In genomic region chr2:240810621-240811020, GRCh38 we compare ENCODE assay signal across 17 cellular contexts. TPM values are rescaled to one million over a fixed set of nuclear protein-coding genes. Genes with fewer than 3 reads are reported as not detected.
DNase-seq lines count a peak whose midpoint lies in the region; ATAC-seq and TF ChIP-seq lines count a peak whose summit lies in the region.
"Had no signal": no experiment of that assay in that cellular context is flagged by ENCODE, and none has a peak within 500 bp of the region (broad histone marks: within the 10 kb centered on the region; RNA-seq: fewer than 3 reads in every experiment).

No MANE protein-coding gene starts in this region.

- peaks cover 2% of the 10 kb centered on the region for H3K27me3 Mint-ChIP-seq in activated T-cell treated with anti-CD3 and anti-CD28 coated beads, Interleukin-2, amount 50 U/mL, for 24 hours
- H3K27me3 Mint-ChIP-seq in activated T-cell treated with anti-CD3 and anti-CD28 coated beads, Interleukin-2, amount 50 U/mL, for 4 hours (ENCODE audit: low read depth): peaks cover 7% of the 10 kb centered on the region

- H3K36me3 Mint-ChIP-seq in activated T-cell treated with anti-CD3 and anti-CD28 coated beads, Interleukin-2, amount 50 U/mL, for 24 hours (ENCODE audit: low read depth): no peaks in the 10 kb centered on the region
- no peaks in the 10 kb centered on the region for H3K36me3 Mint-ChIP-seq in activated T-cell treated with anti-CD3 and anti-CD28 coated beads, Interleukin-2, amount 50 U/mL, for 4 hours (ENCODE audit: insufficient read depth)
- H3K36me3 Mint-ChIP-seq: CD8-positive, alpha-beta T cell had no signal

- no peaks in the 10 kb centered on the region for H3K9me3 Mint-ChIP-seq in activated T-cell treated with anti-CD3 and anti-CD28 coated beads, Interleukin-2, amount 50 U/mL, for 24 hours
- H3K9me3 Mint-ChIP-seq in activated T-cell treated with anti-CD3 and anti-CD28 coated beads, Interleukin-2, amount 50 U/mL, for 4 hours: peaks cover 15% of the 10 kb centered on the region

- peak; percentile 17 for DNase-seq in activated T-cell treated with anti-CD3 and anti-CD28 coated beads, Interleukin-2, amount 50 U/mL, for 24 hours
- DNase-seq in activated T-cell treated with anti-CD3 and anti-CD28 coated beads, Interleukin-2, amount 50 U/mL, for 4 hours: no peak
- peak; percentile 39 for DNase-seq in H7
- peak; percentile 24 for DNase-seq in lower lobe of right lung
- peak; percentile 16 for DNase-seq in stimulated activated CD8-positive, alpha-beta memory T cell treated with anti-CD3 and anti-CD28 coated beads, Interleukin-4, amount 100 ng/mL, for 48 hours
- DNase-seq in stimulated activated CD4-positive, alpha-beta T cell treated with anti-CD3 and anti-CD28 coated beads, Interleukin-15, amount 100 ng/mL, for 24 hours: no peak
- DNase-seq in pons (ENCODE audit: low spot score): no peak
- DNase-seq: DMS79, GM23248, NCI-H187 treated with DMSO at 0.1 percent for 48 hours, NCI-H748 treated with DMSO at 0.1 percent for 48 hours had no signal

- H3K4me1 Mint-ChIP-seq in activated T-cell treated with anti-CD3 and anti-CD28 coated beads, Interleukin-2, amount 50 U/mL, for 24 hours (ENCODE audit: low read depth): no peaks in the 10 kb centered on the region
- H3K4me1 Mint-ChIP-seq in activated T-cell treated with anti-CD3 and anti-CD28 coated beads, Interleukin-2, amount 50 U/mL, for 4 hours (ENCODE audit: low read depth): no peaks in the 10 kb centered on the region

- H3K4me3 Mint-ChIP-seq in activated T-cell treated with anti-CD3 and anti-CD28 coated beads, Interleukin-2, amount 50 U/mL, for 24 hours: no peak overlapping the region
- no peak overlapping the region for H3K4me3 Mint-ChIP-seq in activated T-cell treated with anti-CD3 and anti-CD28 coated beads, Interleukin-2, amount 50 U/mL, for 4 hours
- H3K4me3 Mint-ChIP-seq: CD8-positive, alpha-beta T cell had no signal

- H3K27me3 ChIP-seq in H7 (ENCODE audit: control insufficient read depth, insufficient read depth, low read length): no peaks in the 10 kb centered on the region
- H3K27me3 ChIP-seq in lower lobe of right lung (ENCODE audit: low read depth): no peaks in the 10 kb centered on the region
- peaks cover 27% of the 10 kb centered on the region for H3K27me3 ChIP-seq in gastroesophageal sphincter

- no peak overlapping the region for H3K27ac Mint-ChIP-seq in activated T-cell treated with anti-CD3 and anti-CD28 coated beads, Interleukin-2, amount 50 U/mL, for 24 hours
- H3K27ac Mint-ChIP-seq: CD8-positive, alpha-beta T cell had no signal

- no peak for TF ChIP-seq EP300 in gastroesophageal sphincter (IDR thresholded peaks at IDR 0.05)

- H3K9me3 ChIP-seq in lower lobe of right lung (no peaks in the 10 kb centered on the region), gastroesophageal sphincter (peaks cover 0 to 22% (median 0%) of the 10 kb centered on the region in 3 donors)

- TF ChIP-seq POLR2A in gastroesophageal sphincter (IDR thresholded peaks at IDR 0.05): no peak

- WGBS in gastroesophageal sphincter (ENCODE audit: low coverage in 1 of 2), 2 donors: 89 to 90% methylated on average over 11 to 13 of the region's 16 CpGs

- H3K4me3 ChIP-seq in H7 (ENCODE audit: insufficient read depth, low read depth, low read length) (no peak overlapping the region), lower lobe of right lung (no peak overlapping the region), gastroesophageal sphincter (no peak overlapping the region)
- H3K4me3 ChIP-seq: BLaER1, GM23248, K562 had no signal

- ATAC-seq in activated T-cell treated with anti-CD3 and anti-CD28 coated beads, Interleukin-2, amount 50 U/mL, for 4 hours: no peak
- ATAC-seq in lower lobe of right lung (no peak), gastroesophageal sphincter (no peak)
- ATAC-seq: CD8-positive, alpha-beta T cell; K562; PC-3 had no signal

- peaks cover 6% of the 10 kb centered on the region for H3K36me3 ChIP-seq in H7 (replicated peaks; ENCODE audit: control insufficient read depth, insufficient read depth, low read length)
- H3K36me3 ChIP-seq in lower lobe of right lung: no peaks in the 10 kb centered on the region
- H3K36me3 ChIP-seq in gastroesophageal sphincter: no peaks in the 10 kb centered on the region
- H3K36me3 ChIP-seq: BLaER1 had no signal

- TF ChIP-seq CTCF in lower lobe of right lung (IDR thresholded peaks at IDR 0.05) (no peak), gastroesophageal sphincter (IDR thresholded peaks at IDR 0.05) (no peak)

- intact Hi-C loops in lower lobe of right lung (cut with DNase I): no loop called here

- H3K27ac ChIP-seq in lower lobe of right lung (no peak overlapping the region), gastroesophageal sphincter (no peak overlapping the region)
- H3K27ac ChIP-seq: BLaER1, GM23248, RWPE1 had no signal

- no peaks in the 10 kb centered on the region for H3K4me1 ChIP-seq in lower lobe of right lung
- H3K4me1 ChIP-seq in gastroesophageal sphincter: no peaks in the 10 kb centered on the region
- H3K4me1 ChIP-seq: BLaER1 had no signal

RNA-seq across cellular contexts. Expression of gene KIF1A, which starts 9.4 kb away (rescaled TPM):
- total RNA-seq in activated T-cell treated with anti-CD3 and anti-CD28 coated beads, Interleukin-2, amount 50 U/mL, for 4 hours: 1 to 10 TPM; 2.5 to 4.5 (median 3.1) TPM
- total RNA-seq in H7 (2014; rRNA removed; shearing (Covaris generic)): 46.8 and 51.6 TPM in 2 replicates
- total RNA-seq in lower lobe of right lung: 0.24 TPM
- total RNA-seq in gastroesophageal sphincter: 1 to 10 TPM in 2 of 4 donors, under 1 TPM in 2; 0.62 to 2.3 (median 1.6) TPM
- total RNA-seq: CD8-positive, alpha-beta T cell; PC-3 had no signal

RNA-seq across cellular contexts. Expression of gene AGXT, which starts 58.0 kb away (rescaled TPM):
- under 1 TPM; 0.33 to 0.43 (median 0.34) TPM for total RNA-seq in activated T-cell treated with anti-CD3 and anti-CD28 coated beads, Interleukin-2, amount 50 U/mL, for 4 hours
- total RNA-seq in H7 (2014; rRNA removed; shearing (Covaris generic)): not detected in 2 replicates
- total RNA-seq in lower lobe of right lung (not detected), gastroesophageal sphincter (not detected)
- total RNA-seq: CD8-positive, alpha-beta T cell; GM23248; PC-3 had no signal

Comparison
In these comparisons a context has a peak if more than half of its experiments do, and no peak if none do; other contexts are left out.
1. DNase-seq: peak in activated T-cell treated with anti-CD3 and anti-CD28 coated beads, Interleukin-2, amount 50 U/mL, for 24 hours (single experiment), H7 (single experiment), lower lobe of right lung (single experiment) and stimulated activated CD8-positive, alpha-beta memory T cell treated with anti-CD3 and anti-CD28 coated beads, Interleukin-4, amount 100 ng/mL, for 48 hours (single experiment); none in activated T-cell treated with anti-CD3 and anti-CD28 coated beads, Interleukin-2, amount 50 U/mL, for 4 hours (single experiment), stimulated activated CD4-positive, alpha-beta T cell treated with anti-CD3 and anti-CD28 coated beads, Interleukin-15, amount 100 ng/mL, for 24 hours (single experiment) and pons (single experiment).